In genomic region chr12:65204886-65205525, GRCh38 we compare ENCODE assay signal across 25 cellular contexts. TPM values are rescaled to one million over a fixed set of nuclear protein-coding genes. Genes with fewer than 3 reads are reported as not detected.
A peak's percentile ranks its signal among the peaks of the same experiment; 100 is the strongest.
DNase-seq lines count a peak whose midpoint lies in the region; ATAC-seq, FAIRE-seq and TF ChIP-seq lines count a peak whose summit lies in the region.
"Had no signal": no experiment of that assay in that cellular context is flagged by ENCODE, and none has a peak within 500 bp of the region (broad histone marks: within the 10 kb centered on the region; RNA-seq: fewer than 3 reads in every experiment).

No MANE protein-coding gene starts in this region.

- H3K27ac Mint-ChIP-seq in GM23338, result peak overlapping the region; percentile 58; the same call in 1 of the 2 replicates
- peak overlapping the region; percentile 88 for H3K27ac Mint-ChIP-seq in activated naive CD8-positive, alpha-beta T cell treated with anti-CD3 and anti-CD28 coated beads, Interleukin-2, amount 50 U/mL, for 24 hours
- H3K27ac Mint-ChIP-seq: activated CD4-positive, alpha-beta T cell treated with anti-CD3 and anti-CD28 coated beads, Interleukin-2, amount 10 ng/mL, durations not matched to agents 24 days and 14 days; nephron progenitor cell; T-helper 1 cell treated with Interleukin-12 subunit alpha and Interleukin-12 subunit beta and Interleukin-4 antibody, amounts not matched to agents 30 μg/mL and 1 μg/mL, for 36 hours had no signal

- H3K9ac ChIP-seq in MM.1S (ENCODE audit: low read length), result no peak overlapping the region
- H3K9ac ChIP-seq: parathyroid adenoma had no signal

- TF ChIP-seq POLR2A in spleen (IDR thresholded peaks at IDR 0.05) (no peak), GM12891 (IDR thresholded peaks at IDR 0.05; ENCODE audit: low read depth, low read length) (no peak)

- peaks cover 100% of the 10 kb centered on the region for H3K79me2 ChIP-seq in GM23338 (replicated peaks; ENCODE audit: insufficient read depth)
- peaks cover 98% of the 10 kb centered on the region for H3K79me2 ChIP-seq in MM.1S (ENCODE audit: low read length)

- H4K20me1 ChIP-seq in GM23338 (replicated peaks; ENCODE audit: insufficient read depth) (peaks cover 23% of the 10 kb centered on the region), MM.1S (ENCODE audit: insufficient read depth, low read length) (no peaks in the 10 kb centered on the region)

- H3K27ac ChIP-seq in GM23338 (ENCODE audit: low read depth) (no peak overlapping the region), MM.1S (ENCODE audit: low read length) (peak overlapping the region; percentile 38; the same call in 1 of the 2 replicates), spleen (peak overlapping the region in 5 of 8 donors; percentile 21 to 61 (median 31))
- H3K27ac ChIP-seq: cardiac muscle cell, parathyroid adenoma, RWPE1, stomach, tibial artery had no signal

- no peaks in the 10 kb centered on the region for H3K27me3 ChIP-seq in GM23338 (ENCODE audit: insufficient read depth)
- no peaks in the 10 kb centered on the region for H3K27me3 ChIP-seq in MM.1S (replicated peaks; ENCODE audit: insufficient read depth, low read length)
- H3K27me3 ChIP-seq in spleen (replicated peaks in 1 of 7), result no peaks in the 10 kb centered on the region
- H3K27me3 ChIP-seq: cardiac muscle cell, stomach, tibial artery had no signal

- H3K4me1 Mint-ChIP-seq in GM23338, result peaks cover 47% of the 10 kb centered on the region
- H3K4me1 Mint-ChIP-seq in activated naive CD8-positive, alpha-beta T cell treated with anti-CD3 and anti-CD28 coated beads, Interleukin-2, amount 50 U/mL, for 24 hours, result peaks cover 91% of the 10 kb centered on the region
- H3K4me1 Mint-ChIP-seq: nephron progenitor cell had no signal

- H3K4me3 ChIP-seq in GM23338 (no peak overlapping the region), MM.1S (ENCODE audit: low read length) (no peak overlapping the region), spleen (no peak overlapping the region)
- H3K4me3 ChIP-seq: cardiac muscle cell, stomach, tibial artery had no signal

- H2AFZ ChIP-seq in GM23338 (no peak overlapping the region), MM.1S (ENCODE audit: low read length) (no peak overlapping the region)
- H2AFZ ChIP-seq: parathyroid adenoma had no signal

- no peak overlapping the region for H3K4me3 Mint-ChIP-seq in GM23338
- peak overlapping the region; percentile 49 for H3K4me3 Mint-ChIP-seq in activated naive CD8-positive, alpha-beta T cell treated with anti-CD3 and anti-CD28 coated beads, Interleukin-2, amount 50 U/mL, for 24 hours
- H3K4me3 Mint-ChIP-seq: activated CD4-positive, alpha-beta T cell treated with anti-CD3 and anti-CD28 coated beads, Interleukin-2, amount 10 ng/mL, durations not matched to agents 24 days and 14 days; CD4-positive, alpha-beta memory T cell; nephron progenitor cell; T-helper 1 cell treated with Interleukin-12 subunit alpha and Interleukin-12 subunit beta and Interleukin-4 antibody, amounts not matched to agents 30 μg/mL and 1 μg/mL, for 36 hours had no signal

- no peaks in the 10 kb centered on the region for H3K9me3 Mint-ChIP-seq in GM23338
- peaks cover 21% of the 10 kb centered on the region for H3K9me3 Mint-ChIP-seq in activated naive CD8-positive, alpha-beta T cell treated with anti-CD3 and anti-CD28 coated beads, Interleukin-2, amount 50 U/mL, for 24 hours
- H3K9me3 Mint-ChIP-seq: nephron progenitor cell had no signal

- WGBS in spleen, 5 donors, result 47 to 69% (median 54%) methylated on average over 2 of the region's 2 CpGs

- TF ChIP-seq CTCF in GM23338 (conservative IDR thresholded peaks at IDR 0.05; ENCODE audit: low read depth in 2 of 2) (no peak), MM.1S (IDR thresholded peaks at IDR 0.05; ENCODE audit: low read length) (no peak), spleen (IDR thresholded peaks at IDR 0.05 in 8 of 11, conservative IDR thresholded peaks at IDR 0.05 in 3 of 11) (no peak)

- DNase-seq in GM23338 (ENCODE audit: low spot score), result no peak
- DNase-seq in MM.1S, result no peak
- DNase-seq in activated naive CD8-positive, alpha-beta T cell treated with anti-CD3 and anti-CD28 coated beads, Interleukin-2, amount 50 U/mL, for 24 hours, result no peak
- DNase-seq in spleen, result no peak
- DNase-seq in hypothalamus (lab: John Stamatoyannopoulos, UW), result no peak
- no peak for DNase-seq in GM12891 (ENCODE audit: insufficient read length, low spot score)
- DNase-seq: activated CD4-positive, alpha-beta T cell treated with anti-CD3 and anti-CD28 coated beads, Interleukin-2, amount 10 ng/mL, durations not matched to agents 24 days and 14 days; activated effector memory CD4-positive, alpha-beta T cell treated with anti-CD3 and anti-CD28 coated beads, Interleukin-2, amount 50 U/mL, for 16 hours; aorta; CD4-positive, alpha-beta memory T cell; islet precursor cell; NCI-H1048; NCI-H187 treated with DMSO at 0.1 percent for 48 hours; nephron progenitor cell; right cardiac atrium; stimulated activated CD4-positive, alpha-beta T cell treated with anti-CD3 and anti-CD28 coated beads, Interleukin-12 subunit alpha, Interleukin-12 subunit beta, amount 100 ng/mL, for 4 hours; stimulated activated CD4-positive, alpha-beta T cell treated with anti-CD3 and anti-CD28 coated beads, Interleukin-4, amount 100 ng/mL, for 4 hours; stomach; tibial artery had no signal

- peaks cover 2% of the 10 kb centered on the region for H3K27me3 Mint-ChIP-seq in GM23338 (ENCODE audit: insufficient read depth, low read depth, poor library complexity)
- no peaks in the 10 kb centered on the region for H3K27me3 Mint-ChIP-seq in activated naive CD8-positive, alpha-beta T cell treated with anti-CD3 and anti-CD28 coated beads, Interleukin-2, amount 50 U/mL, for 24 hours
- H3K27me3 Mint-ChIP-seq: activated CD4-positive, alpha-beta T cell treated with anti-CD3 and anti-CD28 coated beads, Interleukin-2, amount 10 ng/mL, durations not matched to agents 24 days and 14 days; CD4-positive, alpha-beta memory T cell had no signal

- H3K9me3 ChIP-seq in MM.1S (replicated peaks; ENCODE audit: insufficient read depth, low read length), result no peaks in the 10 kb centered on the region
- H3K9me3 ChIP-seq in spleen, result no peaks in the 10 kb centered on the region
- H3K9me3 ChIP-seq: stomach, tibial artery had no signal

- H3F3A ChIP-seq in GM23338 (replicated peaks; ENCODE audit: low read depth) (no peaks in the 10 kb centered on the region), MM.1S (ENCODE audit: insufficient read depth, low read length) (peaks cover 24% of the 10 kb centered on the region)

- H3K4me2 ChIP-seq in GM23338, result no peak overlapping the region
- peak overlapping the region; percentile 30 for H3K4me2 ChIP-seq in MM.1S (ENCODE audit: low read depth, low read length)

- H3K36me3 ChIP-seq in GM23338 (ENCODE audit: insufficient read depth), result no peaks in the 10 kb centered on the region
- H3K36me3 ChIP-seq in MM.1S (replicated peaks; ENCODE audit: insufficient read depth, low read length), result no peaks in the 10 kb centered on the region
- H3K36me3 ChIP-seq in spleen, result no peaks in the 10 kb centered on the region
- H3K36me3 ChIP-seq: cardiac muscle cell, stomach, tibial artery had no signal

- intact Hi-C loops in spleen (cut with DNase I; ENCODE audit: low total_unique reads), result no loop called here

- H3K9me2 ChIP-seq in GM23338 (ENCODE audit: insufficient read depth) (no peaks in the 10 kb centered on the region), MM.1S (replicated peaks; ENCODE audit: insufficient read depth, low read length) (no peaks in the 10 kb centered on the region)

- no peaks in the 10 kb centered on the region for H3K36me3 Mint-ChIP-seq in GM23338 (ENCODE audit: low read depth)
- H3K36me3 Mint-ChIP-seq in activated naive CD8-positive, alpha-beta T cell treated with anti-CD3 and anti-CD28 coated beads, Interleukin-2, amount 50 U/mL, for 24 hours (ENCODE audit: low read depth), result peaks cover 42% of the 10 kb centered on the region

- peaks cover 8% of the 10 kb centered on the region; the same call in 1 of the 2 replicates for H3K4me1 ChIP-seq in GM23338 (ENCODE audit: insufficient read depth)
- H3K4me1 ChIP-seq in MM.1S (ENCODE audit: low read length), result peaks cover 62% of the 10 kb centered on the region
- H3K4me1 ChIP-seq in spleen, result peaks cover 14 to 95% (median 50%) of the 10 kb centered on the region in 6 donors
- H3K4me1 ChIP-seq: parathyroid adenoma had no signal

- FAIRE-seq in GM12891 (lab: Jason Lieb, UNC), result no peak
- FAIRE-seq: H54 had no signal

- ATAC-seq in GM23338, result no peak
- peak; percentile 72 for ATAC-seq in activated naive CD8-positive, alpha-beta T cell treated with anti-CD3 and anti-CD28 coated beads, Interleukin-2, amount 50 U/mL, for 24 hours
- ATAC-seq in GM21381 (IDR thresholded peaks at IDR 0.05; ENCODE audit: unreplicated experiment), result no peak
- ATAC-seq: right cardiac atrium had no signal

TF ChIP-seq in GM23338, 12 proteins besides CTCF, POLR2A, EP300 and RAD21 (continues in another document):
- no peak for TF ChIP-seq EZH2 (IDR thresholded peaks at IDR 0.05; ENCODE audit: low read depth, unreplicated experiment)
- TF ChIP-seq POLR2AphosphoS5 (IDR thresholded peaks at IDR 0.05; ENCODE audit: low read depth), result no peak
- TF ChIP-seq CREB1 (CRISPR knock-in tag; IDR thresholded peaks at IDR 0.05; ENCODE audit: low read depth), result no peak

TF ChIP-seq in GM12891, 5 proteins besides CTCF, POLR2A, EP300 and RAD21:
- TF ChIP-seq POLR2AphosphoS5 (IDR thresholded peaks at IDR 0.05; ENCODE audit: low read depth, low read length) (no peak), POU2F2 (IDR thresholded peaks at IDR 0.05; ENCODE audit: low read depth, low read length) (no peak), TAF1 (IDR thresholded peaks at IDR 0.05; ENCODE audit: low read depth, low read length) (no peak), SPI1 (IDR thresholded peaks at IDR 0.05; ENCODE audit: low read depth, low read length) (no peak), PAX5 (IDR thresholded peaks at IDR 0.05; ENCODE audit: insufficient read depth, low read length, severe bottlenecking) (no peak)

RNA-seq across cellular contexts. Expression of gene LEMD3, which starts 35.6 kb away (rescaled TPM):
- total RNA-seq in GM23338 (2014; rRNA removed; shearing (Covaris generic)), result 38.3 and 56.7 TPM in 2 replicates
- 12.6 and 15.4 TPM in 2 replicates for polyA plus RNA-seq in GM23338 (2016; fragmentation: Nextera tagmentation; extraction: Ambion mirVana)
- total RNA-seq in spleen, result 10 to 100 TPM; 40.4 to 58.9 (median 42.5) TPM
- polyA plus RNA-seq in spleen, result 10 to 100 TPM in 2 of 3 donors, 1 to 10 TPM in 1; 9.6 to 15.3 (median 11.9) TPM
- 6.5 TPM for polyA plus RNA-seq in GM12891 (2012; ENCODE audit: low read depth, missing spikeins)
